ENCODE assay signal across 9 cellular contexts in the genomic region with DNA sequence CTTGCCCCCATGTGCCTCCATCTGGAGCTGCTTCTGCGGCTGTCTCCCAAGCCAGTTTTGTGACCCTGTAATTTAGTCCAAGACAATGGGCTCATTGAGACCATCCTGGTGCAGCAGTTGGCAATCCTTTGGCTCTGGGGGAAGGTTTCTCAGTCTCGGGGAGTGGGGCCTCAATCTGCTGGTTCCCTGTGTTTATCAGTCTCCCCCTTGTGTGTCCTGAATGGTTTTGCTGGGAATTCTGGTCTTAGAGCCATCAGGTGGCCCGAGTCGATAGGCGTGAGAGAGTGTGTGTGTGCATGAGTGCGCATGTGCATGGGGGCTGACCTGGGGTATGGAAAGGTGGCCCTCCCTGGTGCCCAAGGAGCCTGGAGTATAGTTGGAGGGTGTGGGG.
DNase-seq lines count a peak whose midpoint lies in the region; ATAC-seq and TF ChIP-seq lines count a peak whose summit lies in the region.
"Had no signal": no experiment of that assay in that cellular context is flagged by ENCODE, and none has a peak within 500 bp of the region (broad histone marks: within the 10 kb centered on the region; RNA-seq: fewer than 3 reads in every experiment).

No MANE protein-coding gene starts in this region.

- no peak for DNase-seq in left ventricle myocardium inferior
- no peak for DNase-seq in left ventricle myocardium superior
- no peak for DNase-seq in cardiac fibroblast (ENCODE audit: low read depth in 2 of 2)
- DNase-seq in uterus: no peak
- DNase-seq in NCI-H2227 (lab: John Stamatoyannopoulos, UW; ENCODE audit: unreplicated experiment): no peak
- DNase-seq in NOMO-1 (lab: John Stamatoyannopoulos, UW; ENCODE audit: unreplicated experiment in 2 of 2): no peak
- DNase-seq: substantia nigra had no signal

- H3K9me3 ChIP-seq in left ventricle myocardium inferior (replicated peaks) (no peaks in the 10 kb centered on the region), muscle layer of duodenum (ENCODE audit: control insufficient read depth in 1 of 2, low read length in 2 of 2) (no peaks in the 10 kb centered on the region), uterus (no peaks in the 10 kb centered on the region)

- peaks cover 98% of the 10 kb centered on the region for H3K4me1 ChIP-seq in left ventricle myocardium inferior
- peaks cover 30 to 77% of the 10 kb centered on the region in 2 donors for H3K4me1 ChIP-seq in muscle layer of duodenum (ENCODE audit: control insufficient read depth in 1 of 2, insufficient read depth in 2 of 2, low read length in 2 of 2)
- H3K4me1 ChIP-seq in uterus: peaks cover 9 to 52% of the 10 kb centered on the region in 2 donors

- intact Hi-C loops in left ventricle myocardium inferior (cut with micrococcal nuclease) (no loop called here), left ventricle myocardium superior (cut with micrococcal nuclease) (no loop called here), uterus (cut with DNase I; ENCODE audit: low total_unique reads) (loop anchor here (5.0 kb wide), 1 partner anchor 47 kb away; no protein-coding TSS in a partner anchor)

- H3K4me3 ChIP-seq in left ventricle myocardium inferior (peak overlapping the region; percentile 98), cardiac fibroblast (replicated peaks in 1 of 2; ENCODE audit: low read depth in 2 of 2, low read length in 2 of 2) (peak overlapping the region; percentile 75 to 80), muscle layer of duodenum (ENCODE audit: low read depth in 1 of 2, low read length in 2 of 2) (peak overlapping the region; percentile 64 to 74), uterus (peak overlapping the region; percentile 10 to 11)

- H3K27ac ChIP-seq in left ventricle myocardium inferior (replicated peaks) (peak overlapping the region; percentile 98), muscle layer of duodenum (ENCODE audit: low read length) (peak overlapping the region; percentile 69), uterus (peak overlapping the region; percentile 97 to 98)

- TF ChIP-seq CTCF in left ventricle myocardium inferior (IDR thresholded peaks at IDR 0.05; ENCODE audit: borderline replicate concordance): no peak
- no peak for TF ChIP-seq CTCF in cardiac fibroblast (IDR thresholded peaks at IDR 0.05; ENCODE audit: low read depth, low read length)
- no peak for TF ChIP-seq CTCF in uterus (IDR thresholded peaks at IDR 0.05)

- no peak for TF ChIP-seq POLR2A in uterus (IDR thresholded peaks at IDR 0.05)

- H3K36me3 ChIP-seq in left ventricle myocardium inferior: no peaks in the 10 kb centered on the region
- H3K36me3 ChIP-seq in muscle layer of duodenum (ENCODE audit: control insufficient read depth in 1 of 2, insufficient read depth in 2 of 2, low read length in 2 of 2): no peaks in the 10 kb centered on the region
- H3K36me3 ChIP-seq in uterus: no peaks in the 10 kb centered on the region

- ATAC-seq in left ventricle myocardium superior: no peak
- ATAC-seq in activated CD4-positive, CD25-positive, alpha-beta regulatory T cell treated with anti-CD3 and anti-CD28 coated beads, Interleukin-2, amount 50 U/mL, for 24 hours: no peak

- H3K27me3 ChIP-seq in left ventricle myocardium inferior (ENCODE audit: low read depth) (no peaks in the 10 kb centered on the region), muscle layer of duodenum (ENCODE audit: low read depth, low read length) (no peaks in the 10 kb centered on the region), uterus (no peaks in the 10 kb centered on the region)

Comparison
In these comparisons a context has a peak if more than half of its experiments do, and no peak if none do; other contexts are left out.
1. H3K4me3 ChIP-seq: peak in every context shown above with its lines; median percentile 98 in left ventricle myocardium inferior; 78 in cardiac fibroblast; 69 in muscle layer of duodenum; 10 in uterus.